ENCODE assay signal across 8 cellular contexts in the genomic region with DNA sequence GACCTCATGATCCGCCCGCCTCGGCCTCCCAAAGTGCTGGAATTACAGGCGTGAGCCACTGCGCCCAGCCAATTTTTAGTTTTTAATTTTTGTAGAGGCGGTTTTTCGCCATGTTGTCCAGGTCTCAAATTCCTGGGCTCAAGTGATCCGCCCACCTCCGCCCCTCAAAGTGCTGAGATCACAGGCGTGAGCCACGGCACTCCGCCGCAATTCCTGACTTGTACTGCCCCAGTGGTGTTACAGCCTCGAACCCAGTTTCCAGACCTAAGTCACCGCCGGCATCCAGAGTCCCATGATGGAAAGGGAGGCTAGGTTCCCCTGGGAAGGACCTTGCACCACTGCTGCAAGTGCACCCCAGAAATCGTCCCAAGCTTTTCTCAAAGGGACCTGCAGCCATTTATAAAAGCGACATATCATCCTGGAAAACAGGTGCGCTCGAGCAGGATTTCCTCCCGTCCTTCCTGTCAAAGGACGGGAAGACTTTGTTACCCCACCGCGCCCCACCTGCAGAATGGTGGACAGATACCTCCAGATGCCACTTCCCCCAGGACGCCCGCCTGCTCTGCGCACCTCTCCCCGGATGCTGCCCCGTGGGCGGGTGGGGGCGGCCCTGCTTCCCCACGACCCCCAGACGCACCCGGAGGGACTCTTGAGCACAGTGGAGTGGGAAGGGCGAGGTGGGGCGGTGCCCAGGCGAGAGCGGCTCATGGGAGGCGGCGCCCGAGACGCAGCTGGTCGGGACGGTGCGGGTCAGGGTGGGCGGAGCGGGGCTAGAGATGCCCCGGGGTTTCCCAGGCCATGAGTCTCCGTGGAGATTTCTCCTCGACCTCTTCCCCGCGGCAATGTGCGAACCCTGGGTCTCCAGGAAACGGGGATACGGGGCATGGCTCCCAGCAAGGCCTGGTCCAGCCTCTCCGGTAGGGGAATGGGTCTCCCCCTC. TPM values are rescaled to one million over a fixed set of nuclear protein-coding genes. Genes with fewer than 3 reads are reported as not detected.
DNase-seq lines count a peak whose midpoint lies in the region; ATAC-seq and TF ChIP-seq lines count a peak whose summit lies in the region.

No MANE protein-coding gene starts in this region.

- CTCF ChIA-PET in AG04450 (lab: Charles Lee): interaction anchor here (0.6 to 1.8 kb wide), 3 partner anchors 13 to 141 kb away, joined by 3 to 7 read pairs (median 3); partner anchors contain the start of gene DNASE1L1
- CTCF ChIA-PET in activated CD8-positive, alpha-beta T cell treated with anti-CD3 and anti-CD28 coated beads for 36 hours (lab: Charles Lee): interaction anchor here (1.2 to 2.7 kb wide), 2 partner anchors 13 to 24 kb away, joined by 3 to 9 read pairs; no protein-coding TSS in a partner anchor

- H3K36me3 Mint-ChIP-seq in activated CD8-positive, alpha-beta T cell treated with anti-CD3 and anti-CD28 coated beads for 36 hours (ENCODE audit: low read depth): peaks cover 30% of the 10 kb centered on the region

- ATAC-seq in GM18520 (IDR thresholded peaks at IDR 0.05; ENCODE audit: unreplicated experiment) (peak; percentile 29), HG03045 (IDR thresholded peaks at IDR 0.05; ENCODE audit: unreplicated experiment) (peak; percentile 53)
- peak; percentile 54 for ATAC-seq in activated CD8-positive, alpha-beta T cell treated with anti-CD3 and anti-CD28 coated beads for 36 hours

- peaks cover 2% of the 10 kb centered on the region for H3K4me1 Mint-ChIP-seq in activated CD8-positive, alpha-beta T cell treated with anti-CD3 and anti-CD28 coated beads for 36 hours (ENCODE audit: low read depth)

- H3K9me3 ChIP-seq in AG04450 (ENCODE audit: control insufficient read depth, insufficient read depth, low read length) (no peaks in the 10 kb centered on the region), subcutaneous abdominal adipose tissue (ENCODE audit: control insufficient read depth in 5 of 5, low read length in 5 of 5) (peaks cover 0 to 11% (median 5%) of the 10 kb centered on the region in 5 donors)

- POLR2A ChIA-PET in AG04450 (lab: Yijun Ruan, JAX): interaction anchor here (0.6 to 1.8 kb wide), 9 partner anchors 10 to 134 kb away, joined by 3 to 12 read pairs (median 4); partner anchors contain the start of genes ATP6AP1 and DNASE1L1
- POLR2A ChIA-PET in activated CD8-positive, alpha-beta T cell treated with anti-CD3 and anti-CD28 coated beads for 36 hours (lab: Charles Lee): interaction anchor here (0.7 to 6.2 kb wide), 16 partner anchors 13 to 430 kb away, joined by 3 to 97 read pairs (median 12); partner anchors contain the start of genes ATP6AP1, DNASE1L1, EMD and HCFC1

- peak overlapping the region in 4 of 5 donors; percentile 76 to 87 (median 76) for H3K9ac ChIP-seq in subcutaneous abdominal adipose tissue (ENCODE audit: low read length in 5 of 5)

- intact Hi-C loops in activated CD8-positive, alpha-beta T cell treated with anti-CD3 and anti-CD28 coated beads for 36 hours (cut with micrococcal nuclease): no loop called here

- peak overlapping the region; percentile 98 for H3K4me3 Mint-ChIP-seq in activated CD8-positive, alpha-beta T cell treated with anti-CD3 and anti-CD28 coated beads for 36 hours

- no peak for TF ChIP-seq POLR2A in erythroblast (IDR thresholded peaks at IDR 0.05; ENCODE audit: low read length)

- H3K9me3 Mint-ChIP-seq in activated CD8-positive, alpha-beta T cell treated with anti-CD3 and anti-CD28 coated beads for 36 hours: no peaks in the 10 kb centered on the region

- H3K4me1 ChIP-seq in subcutaneous abdominal adipose tissue (ENCODE audit: control insufficient read depth in 5 of 5, insufficient read depth in 5 of 5, low read length in 5 of 5): peaks cover 8 to 29% (median 20%) of the 10 kb centered on the region in 5 donors

- no peaks in the 10 kb centered on the region for H3K27me3 ChIP-seq in AG04450 (ENCODE audit: control insufficient read depth, insufficient read depth, low read length)
- H3K27me3 ChIP-seq in subcutaneous abdominal adipose tissue (ENCODE audit: control insufficient read depth in 5 of 5, insufficient read depth in 4 of 5, low read length in 5 of 5): peaks cover 0 to 4% (median 0%) of the 10 kb centered on the region in 5 donors

- H3K36me3 ChIP-seq in subcutaneous abdominal adipose tissue (ENCODE audit: control insufficient read depth in 5 of 5, insufficient read depth in 5 of 5, low read length in 5 of 5): peaks cover 0 to 26% (median 22%) of the 10 kb centered on the region in 5 donors

- no peak for DNase-seq in AG04450 (ENCODE audit: low read depth, low spot score)
- peak; percentile 72 for DNase-seq in NCI-H460 (ENCODE audit: extremely low read depth, low read depth)
- DNase-seq in activated CD8-positive, alpha-beta T cell treated with anti-CD3 and anti-CD28 coated beads for 36 hours: peak; percentile 73
- DNase-seq in erythroblast (lab: John Stamatoyannopoulos, UW): peak; percentile 74 to 76
- DNase-seq in myocyte (ENCODE audit: low read depth): peak; percentile 78

- H3K27ac Mint-ChIP-seq in activated CD8-positive, alpha-beta T cell treated with anti-CD3 and anti-CD28 coated beads for 36 hours: peak overlapping the region; percentile 100

- no peak for TF ChIP-seq CTCF in AG04450 (IDR thresholded peaks at IDR 0.05; ENCODE audit: low read depth, low read length)
- TF ChIP-seq CTCF in activated CD8-positive, alpha-beta T cell treated with anti-CD3 and anti-CD28 coated beads for 36 hours (IDR thresholded peaks at IDR 0.05): no peak

- H3K4me3 ChIP-seq in AG04450 (ENCODE audit: low read depth, low read length): peak overlapping the region; percentile 60
- H3K4me3 ChIP-seq in subcutaneous abdominal adipose tissue (ENCODE audit: low read depth in 1 of 5, low read length in 5 of 5): peak overlapping the region; percentile 48 to 88 (median 71)

- no peaks in the 10 kb centered on the region for H3K27me3 Mint-ChIP-seq in activated CD8-positive, alpha-beta T cell treated with anti-CD3 and anti-CD28 coated beads for 36 hours

- H3K27ac ChIP-seq in AG04450 (ENCODE audit: low read depth, low read length): peak overlapping the region; percentile 98
- H3K27ac ChIP-seq in subcutaneous abdominal adipose tissue (ENCODE audit: low read depth, low read length): peak overlapping the region; percentile 95

RNA-seq across cellular contexts. Expression of gene RPL10, which starts 1.0 kb away (rescaled TPM):
- polyA plus RNA-seq in AG04450 (2011; rRNA removed): 3,912 and 4,828 TPM in 2 replicates
- 1,196 and 1,530 TPM in 2 replicates for polyA minus RNA-seq in AG04450 (2011; rRNA and poly(A)+ RNA removed)
- 5,948 and 7,043 TPM in 2 replicates for total RNA-seq in NCI-H460 (2014; rRNA removed; shearing (Covaris generic))
- 3,147 and 3,217 TPM in 2 replicates for polyA plus RNA-seq in NCI-H460 (2014; cell fraction: nucleus; rRNA removed)
- 1,000 to 10,000 TPM; 3,574 to 3,675 TPM for total RNA-seq in activated CD8-positive, alpha-beta T cell treated with anti-CD3 and anti-CD28 coated beads for 36 hours
- total RNA-seq in myocyte: 2,503 and 3,937 TPM in 2 replicates
- polyA plus RNA-seq in myocyte (2012): 2,274 TPM

RNA-seq across cellular contexts. Expression of gene DNASE1L1, which starts 11.8 kb away (rescaled TPM):
- 25.7 and 36.6 TPM in 2 replicates for polyA plus RNA-seq in AG04450 (2011; rRNA removed)
- 17.5 and 27.0 TPM in 2 replicates for polyA minus RNA-seq in AG04450 (2011; rRNA and poly(A)+ RNA removed)
- 45.8 and 48.9 TPM in 2 replicates for total RNA-seq in NCI-H460 (2014; rRNA removed; shearing (Covaris generic))
- polyA plus RNA-seq in NCI-H460 (2014; cell fraction: nucleus; rRNA removed): 97.8 and 98.3 TPM in 2 replicates
- 10 to 100 TPM in 1 of 2 experiments, 1 to 10 TPM in 1; 9.4 to 10.3 TPM for total RNA-seq in activated CD8-positive, alpha-beta T cell treated with anti-CD3 and anti-CD28 coated beads for 36 hours
- total RNA-seq in myocyte: 214 and 235 TPM in 2 replicates
- polyA plus RNA-seq in myocyte (2012): 115 TPM

RNA-seq across cellular contexts. Expression of gene TAFAZZIN, which starts 14.1 kb away (rescaled TPM):
- polyA plus RNA-seq in AG04450 (2011; rRNA removed): 13.0 and 15.3 TPM in 2 replicates
- 11.5 and 14.0 TPM in 2 replicates for polyA minus RNA-seq in AG04450 (2011; rRNA and poly(A)+ RNA removed)
- total RNA-seq in NCI-H460 (2014; rRNA removed; shearing (Covaris generic)): 43.7 and 53.6 TPM in 2 replicates
- polyA plus RNA-seq in NCI-H460 (2014; cell fraction: nucleus; rRNA removed): 279 and 297 TPM in 2 replicates
- total RNA-seq in activated CD8-positive, alpha-beta T cell treated with anti-CD3 and anti-CD28 coated beads for 36 hours: 10 to 100 TPM; 49.8 to 53.4 TPM
- 36.1 and 41.3 TPM in 2 replicates for total RNA-seq in myocyte
- 33.2 TPM for polyA plus RNA-seq in myocyte (2012)

RNA-seq across cellular contexts. Expression of gene EMD, which starts 18.1 kb away (rescaled TPM):
- 30.2 and 30.8 TPM in 2 replicates for polyA plus RNA-seq in AG04450 (2011; rRNA removed)
- polyA minus RNA-seq in AG04450 (2011; rRNA and poly(A)+ RNA removed): 32.1 and 34.1 TPM in 2 replicates
- 85.8 and 98.2 TPM in 2 replicates for total RNA-seq in NCI-H460 (2014; rRNA removed; shearing (Covaris generic))
- 114 and 118 TPM in 2 replicates for polyA plus RNA-seq in NCI-H460 (2014; cell fraction: nucleus; rRNA removed)
- 10 to 100 TPM; 92.4 to 96.6 TPM for total RNA-seq in activated CD8-positive, alpha-beta T cell treated with anti-CD3 and anti-CD28 coated beads for 36 hours
- total RNA-seq in myocyte: 43.2 and 53.2 TPM in 2 replicates
- polyA plus RNA-seq in myocyte (2012): 70.4 TPM

RNA-seq across cellular contexts. Expression of gene FLNA, which starts 22.8 kb away (rescaled TPM):
- polyA plus RNA-seq in AG04450 (2011; rRNA removed): 605 and 863 TPM in 2 replicates
- polyA minus RNA-seq in AG04450 (2011; rRNA and poly(A)+ RNA removed): 2,648 and 3,897 TPM in 2 replicates
- total RNA-seq in NCI-H460 (2014; rRNA removed; shearing (Covaris generic)): 901 and 1,031 TPM in 2 replicates
- polyA plus RNA-seq in NCI-H460 (2014; cell fraction: nucleus; rRNA removed): 755 and 1,079 TPM in 2 replicates
- 1,000 to 10,000 TPM; 1,057 to 1,091 TPM for total RNA-seq in activated CD8-positive, alpha-beta T cell treated with anti-CD3 and anti-CD28 coated beads for 36 hours
- 410 and 518 TPM in 2 replicates for total RNA-seq in myocyte
- polyA plus RNA-seq in myocyte (2012): 1,833 TPM
